Comparison of ENCODE assay signal across 8 cellular contexts in genomic region chr18:31722369-31722957, GRCh38. TPM values are rescaled to one million over a fixed set of nuclear protein-coding genes. Genes with fewer than 3 reads are reported as not detected.
A peak's percentile ranks its signal among the peaks of the same experiment; 100 is the strongest.
DNase-seq lines count a peak whose midpoint lies in the region; TF ChIP-seq lines count a peak whose summit lies in the region.

No MANE protein-coding gene starts in this region.

- no peak overlapping the region for H3K4me2 ChIP-seq in parathyroid adenoma (ENCODE audit: low read length)

- H3K27ac Mint-ChIP-seq in type B pancreatic cell: no peak overlapping the region

- H2AFZ ChIP-seq in parathyroid adenoma: peak overlapping the region; percentile 44

- H3K79me2 ChIP-seq in parathyroid adenoma: peaks cover 3% of the 10 kb centered on the region

- H3K4me1 ChIP-seq in parathyroid adenoma: peaks cover 32% of the 10 kb centered on the region

- H3K36me3 Mint-ChIP-seq in type B pancreatic cell: peaks cover 5% of the 10 kb centered on the region

- peak overlapping the region; percentile 10 for H3K27ac ChIP-seq in parathyroid adenoma

- H3K4me3 Mint-ChIP-seq in type B pancreatic cell: no peak overlapping the region

- H3K27me3 ChIP-seq in parathyroid adenoma (ENCODE audit: control insufficient read depth, insufficient read depth, low read length): no peaks in the 10 kb centered on the region

- H3K4me1 Mint-ChIP-seq in type B pancreatic cell (ENCODE audit: unreplicated experiment): peaks cover 8% of the 10 kb centered on the region

- no peaks in the 10 kb centered on the region for H3K36me3 ChIP-seq in parathyroid adenoma (ENCODE audit: control insufficient read depth, insufficient read depth, low read length)

- H3K4me3 ChIP-seq in parathyroid adenoma (ENCODE audit: low read depth, low read length): no peak overlapping the region

- H3K9ac ChIP-seq in parathyroid adenoma: no peak overlapping the region

- peaks cover 10% of the 10 kb centered on the region for H3K9me3 Mint-ChIP-seq in type B pancreatic cell

- peak; percentile 87 for DNase-seq in GM03348 (ENCODE audit: low spot score)
- DNase-seq in GOT3 (lab: John Stamatoyannopoulos, UW): peak; percentile 3
- DNase-seq in Kasumi-1 (lab: John Stamatoyannopoulos, UW): peak; percentile 84 to 85
- DNase-seq in RPMI8226: peak; percentile 79
- DNase-seq in activated effector memory CD4-positive, alpha-beta T cell treated with Interleukin-2 at 50 U/mL for 16 hours: peak; percentile 40
- peak; percentile 75 for DNase-seq in germinal center (ENCODE audit: low spot score)
- DNase-seq in type B pancreatic cell (ENCODE audit: extremely low spot score, unreplicated experiment): peak; percentile 76

- TF ChIP-seq CTCF in parathyroid adenoma (IDR thresholded peaks at IDR 0.05) (peak; percentile 95), type B pancreatic cell (conservative IDR thresholded peaks at IDR 0.05) (peak; percentile 91)

- no peaks in the 10 kb centered on the region for H3K27me3 Mint-ChIP-seq in type B pancreatic cell

- peaks cover 3% of the 10 kb centered on the region for H3K9me3 ChIP-seq in parathyroid adenoma (ENCODE audit: control insufficient read depth, low read length)

RNA-seq across cellular contexts. Expression of gene B4GALT6, which starts 38.1 kb away (rescaled TPM):
- 35.9 and 47.5 TPM in 2 replicates for total RNA-seq in type B pancreatic cell (ENCODE audit: low replicate concordance)

RNA-seq across cellular contexts. Expression of gene SLC25A52, which starts 38.2 kb away (rescaled TPM):
- total RNA-seq in type B pancreatic cell (ENCODE audit: low replicate concordance): not detected in 2 replicates

Comparison
In these comparisons a context has a peak if more than half of its experiments do, and no peak if none do; other contexts are left out.
1. DNase-seq: peak in every context shown above with its lines; median percentile 87 in GM03348; 84 in Kasumi-1; 79 in RPMI8226; 76 in type B pancreatic cell; 75 in germinal center; 40 in activated effector memory CD4-positive, alpha-beta T cell treated with Interleukin-2 at 50 U/mL for 16 hours; 3 in GOT3.